ENCODE assay signal across 8 cellular contexts in genomic region chr9:133130721-133131244, GRCh38. TPM values are rescaled to one million over a fixed set of nuclear protein-coding genes. Genes with fewer than 3 reads are reported as not detected.
DNase-seq lines count a peak whose midpoint lies in the region; ATAC-seq, FAIRE-seq and TF ChIP-seq lines count a peak whose summit lies in the region.

No MANE protein-coding gene starts in this region.

- peaks cover 66% of the 10 kb centered on the region for H3K79me2 ChIP-seq in GM12878 (ENCODE audit: control insufficient read depth, insufficient read depth, low read length)
- H3K79me2 ChIP-seq in MM.1S (ENCODE audit: low read length), result peaks cover 28% of the 10 kb centered on the region

- H3K9ac ChIP-seq in GM12878 (ENCODE audit: control insufficient read depth, insufficient read depth, low read length), result peak overlapping the region; percentile 60
- no peak overlapping the region for H3K9ac ChIP-seq in MM.1S (ENCODE audit: low read length)

- no peak overlapping the region for H2AFZ ChIP-seq in GM12878 (ENCODE audit: control insufficient read depth, low read depth, low read length)
- H2AFZ ChIP-seq in MM.1S (ENCODE audit: low read length), result no peak overlapping the region

- intact Hi-C loops in GM12878 (cut with micrococcal nuclease; ENCODE audit: unreplicated experiment), result no loop called here

- H3K9me2 ChIP-seq in MM.1S (replicated peaks; ENCODE audit: insufficient read depth, low read length), result no peaks in the 10 kb centered on the region

- SMC1A ChIA-PET in GM12878 (lab: Charles Lee; ENCODE audit: uncharacterized antibody, unreplicated experiment), result interaction anchor here (0.8 to 5.9 kb wide), 4 partner anchors 13 to 18 kb away, joined by 3 to 48 read pairs (median 3); no protein-coding TSS in a partner anchor

- 26% methylated on average over 10 of the region's 10 CpGs for WGBS in GM12878 (ENCODE audit: insufficient coverage, insufficient replicate concordance, low lambda C conversion rate, missing lambda C conversion rate)

- FAIRE-seq in GM12878 (lab: Jason Lieb, UNC), result peak; percentile 27

- H3K27ac ChIP-seq in GM12878 (ENCODE audit: control insufficient read depth, insufficient read depth), result peak overlapping the region; percentile 81
- H3K27ac ChIP-seq in MM.1S (ENCODE audit: low read length), result no peak overlapping the region

- TF ChIP-seq CTCF in GM12878 (IDR thresholded peaks at IDR 0.05 in 2 of 3, conservative IDR thresholded peaks at IDR 0.05 in 1 of 3; ENCODE audit: control insufficient read depth in 2 of 3, extremely low read depth in 1 of 3, insufficient read depth in 1 of 3, low read depth in 3 of 3, low read length in 3 of 3) (no peak), MM.1S (IDR thresholded peaks at IDR 0.05; ENCODE audit: low read length) (no peak)

- RAD21 ChIA-PET in GM12878 (lab: Charles Lee; ENCODE audit: unreplicated experiment), result interaction anchor here (0.7 to 1.8 kb wide), 4 partner anchors 13 to 16 kb away, joined by 3 to 12 read pairs (median 6); no protein-coding TSS in a partner anchor

- H3K4me1 ChIP-seq in GM12878 (ENCODE audit: control insufficient read depth, insufficient read depth, low read length) (peaks cover 53% of the 10 kb centered on the region), MM.1S (ENCODE audit: low read length) (no peaks in the 10 kb centered on the region; the same call in none of the 2 replicates)

- no TSS peak for BruUV-seq in GM12878 (replicated peaks; lab: Mats Ljungman, UMichigan)

- H3K36me3 ChIP-seq in GM12878 (ENCODE audit: control insufficient read depth in 2 of 2, insufficient read depth in 2 of 2, low read length in 1 of 2), result peaks cover 0 to 4% of the 10 kb centered on the region in 2 experiments; a peak in 3 of 4 replicates
- no peaks in the 10 kb centered on the region for H3K36me3 ChIP-seq in MM.1S (replicated peaks; ENCODE audit: insufficient read depth, low read length)

- POLR2A ChIA-PET in GM12878 (lab: Charles Lee), result interaction anchor here (0.6 to 3.4 kb wide), 6 partner anchors 9 to 225 kb away, joined by 3 to 26 read pairs (median 4); partner anchors contain the start of gene RALGDS

- ATAC-seq in GM18907 (IDR thresholded peaks at IDR 0.05; ENCODE audit: unreplicated experiment) (peak; percentile 30), GM12878 (peak; percentile 76)

- CTCF ChIA-PET in GM12878 (lab: Yijun Ruan, JAX), result interaction anchor here (0.5 to 2.1 kb wide), 4 partner anchors 14 to 115 kb away, joined by 3 to 16 read pairs (median 4); no protein-coding TSS in a partner anchor

- peak; percentile 68 for TF ChIP-seq POLR2A in GM12878 (IDR thresholded peaks at IDR 0.05; ENCODE audit: low read depth, low read length)

- H3K27me3 ChIP-seq in GM12878 (replicated peaks in 1 of 2; ENCODE audit: control insufficient read depth in 2 of 2, insufficient read depth in 2 of 2, low read length in 1 of 2) (no peaks in the 10 kb centered on the region), MM.1S (replicated peaks; ENCODE audit: insufficient read depth, low read length) (no peaks in the 10 kb centered on the region)

- TF ChIP-seq RAD21 in GM12878 (IDR thresholded peaks at IDR 0.05; ENCODE audit: insufficient read depth, low read depth, low read length), result no peak

- DNase-seq in T follicular helper cell (ENCODE audit: low read depth) (peak; percentile 48), GM12878 (ENCODE audit: low read depth, low spot score) (no peak), AG08396 (ENCODE audit: low spot score) (no peak), MM.1S (no peak), HK-2 (ENCODE audit: unreplicated experiment) (no peak), DMS114 treated with DMSO at 0.1 percent for 48 hours (lab: John Stamatoyannopoulos, UW; ENCODE audit: unreplicated experiment) (no peak)
- peak; percentile 48 for DNase-seq in stimulated activated CD8-positive, alpha-beta memory T cell treated with anti-CD3 and anti-CD28 coated beads, Interleukin-12 subunit alpha, Interleukin-12 subunit beta, amount 100 ng/mL, for 1 hour (ENCODE audit: low read depth)

- in situ Hi-C loops in GM12878 (cut with MboI), result loop anchor here (25.0 kb wide), 1 partner anchor 1868 kb away; no protein-coding TSS in a partner anchor

- H3K4me2 ChIP-seq in GM12878 (ENCODE audit: control insufficient read depth, insufficient read depth) (peak overlapping the region; percentile 64), MM.1S (ENCODE audit: low read depth, low read length) (no peak overlapping the region)

- no peaks in the 10 kb centered on the region; the same call in 1 of the 2 replicates for H4K20me1 ChIP-seq in GM12878 (ENCODE audit: control insufficient read depth, insufficient read depth)
- H4K20me1 ChIP-seq in MM.1S (ENCODE audit: insufficient read depth, low read length), result no peaks in the 10 kb centered on the region

- no peak for TF ChIP-seq EP300 in GM12878 (IDR thresholded peaks at IDR 0.05; ENCODE audit: borderline replicate concordance in 1 of 2, control insufficient read depth in 1 of 2, low read depth in 2 of 2, low read length in 2 of 2)

- H3K4me3 ChIP-seq in GM12878, result peak overlapping the region; percentile 63; the same call in 1 of the 2 replicates
- H3K4me3 ChIP-seq in MM.1S (ENCODE audit: low read length), result no peak overlapping the region

- H3F3A ChIP-seq in MM.1S (ENCODE audit: insufficient read depth, low read length), result no peaks in the 10 kb centered on the region

- H3K9me3 ChIP-seq in GM12878 (replicated peaks; ENCODE audit: control insufficient read depth, insufficient read depth, low read length) (no peaks in the 10 kb centered on the region), MM.1S (replicated peaks; ENCODE audit: insufficient read depth, low read length) (no peaks in the 10 kb centered on the region)

TF ChIP-seq in GM12878, 131 proteins besides CTCF, POLR2A, EP300 and RAD21 (continues in another document):
- TF ChIP-seq ZNF687 (IDR thresholded peaks at IDR 0.05), result peak; percentile 87

RNA-seq across cellular contexts. Expression of gene RALGDS, which starts 9.7 kb away (rescaled TPM):
- 87.1 and 89.7 TPM in 2 replicates for total RNA-seq in GM12878 (2013; cell fraction: nucleolus; rRNA removed)
- 29.7 and 34.1 TPM in 2 replicates for total RNA-seq in GM12878 (2014; rRNA removed)
- total RNA-seq in GM12878 (2014; rRNA removed; fragmentation: Illumina TruSeq; extraction: Trizol), result 17.4 and 19.3 TPM in 2 replicates
- 30.1 and 33.3 TPM in 2 replicates for total RNA-seq in GM12878 (2021)
- 15.0 TPM for polyA plus RNA-seq in GM12878 (2011; ENCODE audit: low read depth)
- polyA plus RNA-seq in GM12878 (2011; rRNA removed), result 33.7 and 48.6 TPM in 2 replicates
- polyA plus RNA-seq in GM12878 (2011; cell fraction: cytosol; rRNA removed), result 56.3 and 59.0 TPM in 2 replicates
- 264 and 316 TPM in 2 replicates for polyA plus RNA-seq in GM12878 (2011; cell fraction: nucleus; rRNA removed)
- polyA plus RNA-seq in GM12878 (2012), result 22.6 and 37.4 TPM in 2 replicates
- polyA plus RNA-seq in GM12878 (2014; fragmentation: Illumina TruSeq; extraction: Trizol), result 8.4 and 23.1 TPM in 2 replicates
- polyA plus RNA-seq in GM12878 (2014; fragmentation: Nextera tagmentation; extraction: Ambion mirVana), result 1 to 10 TPM; 1.3 to 2.0 TPM
- polyA plus RNA-seq in GM12878 (2014; rRNA removed), result 43.7 and 49.3 TPM in 2 replicates
- 10 to 100 TPM in 1 of 2 experiments, 1 to 10 TPM in 1; 7.6 to 13.3 TPM for polyA plus RNA-seq in GM12878 (2016; fragmentation: Nextera tagmentation; extraction: Ambion mirVana)
- 22.2 and 36.1 TPM in 2 replicates for polyA minus RNA-seq in GM12878 (2011; rRNA and poly(A)+ RNA removed)
- 9.8 and 20.6 TPM in 2 replicates for polyA minus RNA-seq in GM12878 (2011; cell fraction: cytosol; rRNA and poly(A)+ RNA removed)
- 38.2 and 39.3 TPM in 2 replicates for polyA minus RNA-seq in GM12878 (2011; cell fraction: nucleus; rRNA and poly(A)+ RNA removed)

RNA-seq across cellular contexts. Expression of gene GBGT1, which starts 32.9 kb away (rescaled TPM):
- total RNA-seq in GM12878 (2013; cell fraction: nucleolus; rRNA removed), result 19.1 and 27.5 TPM in 2 replicates
- total RNA-seq in GM12878 (2014; rRNA removed) (0.68 and 1.5 TPM in 2 replicates), GM12878 (2014; rRNA removed; fragmentation: Illumina TruSeq; extraction: Trizol) (0.45 and 0.74 TPM in 2 replicates), GM12878 (2021) (1.3 and 1.4 TPM in 2 replicates)
- polyA plus RNA-seq in GM12878 (2011; ENCODE audit: low read depth), result 0.30 TPM
- polyA plus RNA-seq in GM12878 (2011; rRNA removed) (0.59 and 1.8 TPM in 2 replicates), GM12878 (2014; fragmentation: Illumina TruSeq; extraction: Trizol) (0.33 and 0.53 TPM in 2 replicates), GM12878 (2014; fragmentation: Nextera tagmentation; extraction: Ambion mirVana) (under 1 TPM; 0.08 to 0.11 TPM), GM12878 (2014; rRNA removed) (1.4 and 1.9 TPM in 2 replicates), GM12878 (2016; fragmentation: Nextera tagmentation; extraction: Ambion mirVana) (under 1 TPM; 0.12 to 0.28 TPM)
- 1.8 and 2.2 TPM in 2 replicates for polyA plus RNA-seq in GM12878 (2011; cell fraction: cytosol; rRNA removed)
- polyA plus RNA-seq in GM12878 (2011; cell fraction: nucleus; rRNA removed), result 5.1 and 5.4 TPM in 2 replicates
- 1.1 and 1.6 TPM in 2 replicates for polyA plus RNA-seq in GM12878 (2012)
- 3.3 and 4.6 TPM in 2 replicates for polyA minus RNA-seq in GM12878 (2011; rRNA and poly(A)+ RNA removed)
- 1.5 and 2.1 TPM in 2 replicates for polyA minus RNA-seq in GM12878 (2011; cell fraction: cytosol; rRNA and poly(A)+ RNA removed)
- polyA minus RNA-seq in GM12878 (2011; cell fraction: nucleus; rRNA and poly(A)+ RNA removed), result 4.8 and 6.5 TPM in 2 replicates

Comparison
In these comparisons a context has a peak if more than half of its experiments do, and no peak if none do; other contexts are left out.
1. DNase-seq: peak in T follicular helper cell (single experiment) and stimulated activated CD8-positive, alpha-beta memory T cell treated with anti-CD3 and anti-CD28 coated beads, Interleukin-12 subunit alpha, Interleukin-12 subunit beta, amount 100 ng/mL, for 1 hour (single experiment); none in GM12878 (single experiment), AG08396 (single experiment), MM.1S (single experiment), HK-2 (single experiment) and DMS114 treated with DMSO at 0.1 percent for 48 hours (single experiment).